Comparison of ENCODE assay signal across 7 cellular contexts in the genomic region with DNA sequence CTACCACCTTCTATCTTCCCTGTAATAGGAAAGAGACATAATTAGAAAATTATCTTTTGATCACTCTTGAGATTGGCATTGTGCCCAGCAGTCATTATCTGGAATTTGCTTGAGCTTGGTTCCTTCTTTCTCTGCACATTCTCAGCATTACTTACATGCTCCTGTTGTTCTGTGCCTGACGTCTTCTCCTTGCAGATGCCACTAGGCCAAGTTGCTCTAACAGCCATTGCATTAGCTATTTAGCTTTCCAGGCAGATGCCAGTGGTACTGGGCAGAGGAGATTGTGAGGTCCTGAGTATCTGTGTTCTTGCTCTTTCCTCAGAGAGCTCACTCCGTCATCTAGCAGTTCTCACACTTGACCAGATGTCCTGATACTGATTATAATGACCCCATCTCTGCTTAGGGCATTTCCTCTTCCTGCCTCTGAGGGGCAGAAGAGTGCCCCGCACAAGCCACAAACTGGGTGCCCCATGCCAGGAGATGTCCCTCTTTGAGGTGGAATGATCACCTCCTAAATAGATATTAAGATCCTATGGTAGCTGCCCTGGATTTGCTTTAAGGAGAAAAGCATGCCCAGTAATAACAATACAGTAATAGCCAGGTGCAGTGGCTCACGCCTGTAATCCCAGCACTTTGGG. TPM values are rescaled to one million over a fixed set of nuclear protein-coding genes. Genes with fewer than 3 reads are reported as not detected.
A peak's percentile ranks its signal among the peaks of the same experiment; 100 is the strongest.
DNase-seq lines count a peak whose midpoint lies in the region; ATAC-seq and TF ChIP-seq lines count a peak whose summit lies in the region.
"Had no signal": no experiment of that assay in that cellular context is flagged by ENCODE, and none has a peak within 500 bp of the region (broad histone marks: within the 10 kb centered on the region; RNA-seq: fewer than 3 reads in every experiment).

No MANE protein-coding gene starts in this region.

- RAD21 ChIA-PET in HCT116 (lab: Charles Lee; ENCODE audit: low non-redundant PET in 1 of 2, low total read pairs in 2 of 2, uncharacterized antibody in 2 of 2, unreplicated experiment in 2 of 2), result no interaction called here

- H3K27me3 Mint-ChIP-seq in T-helper 2 cell treated with Interferon-gamma antibody and Interleukin-4, amounts not matched to agents 5 μg/mL and 100 μg/mL, for 36 hours (ENCODE audit: low read depth), result no peaks in the 10 kb centered on the region

- no peaks in the 10 kb centered on the region for H4K20me1 ChIP-seq in HCT116 (ENCODE audit: insufficient read depth)

- no peak overlapping the region for H3K27ac ChIP-seq in HCT116 (ENCODE audit: low read depth, low read length)
- no peak overlapping the region for H3K27ac ChIP-seq in trophoblast cell (ENCODE audit: low read depth, low read length)

- peak; percentile 31 to 61 (median 58); a peak in 4 of 6 replicates for TF ChIP-seq CTCF in HCT116 (IDR thresholded peaks at IDR 0.05 in 2 of 3, conservative IDR thresholded peaks at IDR 0.05 in 1 of 3; ENCODE audit: borderline replicate concordance in 1 of 3, insufficient read depth in 1 of 3, low read depth in 2 of 3, low read length in 2 of 3)

- DNase-seq in HCT116 (ENCODE audit: low read depth, low spot score) (no peak), mesenteric fat pad (ENCODE audit: low spot score) (peak; percentile 37), trophoblast cell (no peak), kidney glomerular epithelial cell (lab: John Stamatoyannopoulos, UW) (no peak)
- no peak for DNase-seq in T-helper 2 cell treated with Interferon-gamma antibody and Interleukin-4, amounts not matched to agents 5 μg/mL and 100 μg/mL, for 36 hours (ENCODE audit: low spot score)

- no peak overlapping the region for H3K23ac ChIP-seq in trophoblast cell (ENCODE audit: low read length)

- POLR2A ChIA-PET in HCT116 (lab: Charles Lee), result no interaction called here

- H4K91ac ChIP-seq in trophoblast cell (ENCODE audit: low read depth, low read length), result no peak overlapping the region

- H3K36me3 ChIP-seq in HCT116 (ENCODE audit: control insufficient read depth in 1 of 2, insufficient read depth in 2 of 2, low read length in 2 of 2) (peaks cover 10 to 22% of the 10 kb centered on the region in 2 experiments; a peak in 3 of 4 replicates), trophoblast cell (ENCODE audit: control insufficient read depth in 1 of 2, insufficient read depth in 2 of 2, low read length in 2 of 2) (peaks cover 54 to 72% of the 10 kb centered on the region in 2 experiments)

- peak overlapping the region; percentile 55 for H3K27ac Mint-ChIP-seq in T-helper 2 cell treated with Interferon-gamma antibody and Interleukin-4, amounts not matched to agents 5 μg/mL and 100 μg/mL, for 36 hours

- TF ChIP-seq RAD21 in HCT116 (IDR thresholded peaks at IDR 0.05; ENCODE audit: low read depth), result peak; percentile 53; the same call in 1 of the 2 replicates

- no peak overlapping the region for H3K18ac ChIP-seq in trophoblast cell (ENCODE audit: low read length)

- no peak overlapping the region for H2AK5ac ChIP-seq in trophoblast cell (ENCODE audit: low read length)

- H3K9me3 ChIP-seq in HCT116 (ENCODE audit: control insufficient read depth in 1 of 2, insufficient read depth in 1 of 2, low read depth in 1 of 2, low read length in 2 of 2) (no peaks in the 10 kb centered on the region), trophoblast cell (ENCODE audit: insufficient read depth, low read depth, low read length) (no peaks in the 10 kb centered on the region)

- peaks cover 50% of the 10 kb centered on the region for H3K36me3 Mint-ChIP-seq in T-helper 2 cell treated with Interferon-gamma antibody and Interleukin-4, amounts not matched to agents 5 μg/mL and 100 μg/mL, for 36 hours (ENCODE audit: low read depth)

- peaks cover 1% of the 10 kb centered on the region for H3K79me1 ChIP-seq in trophoblast cell (ENCODE audit: low read length)

- H2BK5ac ChIP-seq in trophoblast cell (ENCODE audit: low read depth, low read length, poor library complexity), result no peak overlapping the region

- no peaks in the 10 kb centered on the region for H3K79me2 ChIP-seq in HCT116 (ENCODE audit: insufficient read depth, low read length)
- H3K79me2 ChIP-seq in trophoblast cell (ENCODE audit: control insufficient read depth, insufficient read depth, low read length, poor library complexity), result no peaks in the 10 kb centered on the region

- H3K4me1 Mint-ChIP-seq in T-helper 2 cell treated with Interferon-gamma antibody and Interleukin-4, amounts not matched to agents 5 μg/mL and 100 μg/mL, for 36 hours (ENCODE audit: low read depth), result peaks cover 36% of the 10 kb centered on the region

- no CpG with 5 or more reads among the region's 4 CpGs for WGBS in trophoblast cell (ENCODE audit: extremely low coverage, insufficient coverage, insufficient read length)

- no peak overlapping the region for H2BK120ac ChIP-seq in trophoblast cell (ENCODE audit: insufficient read depth, low read length, poor library complexity)

- CTCF ChIA-PET in HCT116 (lab: Charles Lee), result interaction anchor here (1.4 kb wide), 1 partner anchor 483 kb away, joined by 4 read pairs; no protein-coding TSS in a partner anchor

- H4K12ac ChIP-seq in trophoblast cell (ENCODE audit: low read depth, low read length), result no peak overlapping the region

- ATAC-seq in HCT116, result peak; percentile 89
- ATAC-seq in HG03460 (IDR thresholded peaks at IDR 0.05; ENCODE audit: unreplicated experiment), result no peak

- H3K9me2 ChIP-seq in HCT116 (ENCODE audit: insufficient read depth), result no peaks in the 10 kb centered on the region

- no peak overlapping the region for H3K9ac ChIP-seq in HCT116 (ENCODE audit: low read length)
- no peak overlapping the region for H3K9ac ChIP-seq in trophoblast cell (ENCODE audit: low read length)

- BruUV-seq in HCT116 (replicated peaks; lab: Mats Ljungman, UMichigan), result no TSS peak

- H3K4me3 ChIP-seq in HCT116 (replicated peaks in 1 of 2; ENCODE audit: low read depth in 1 of 2, low read length in 2 of 2) (no peak overlapping the region), trophoblast cell (ENCODE audit: low read depth, low read length) (no peak overlapping the region)

- no peak overlapping the region for H4K8ac ChIP-seq in trophoblast cell (ENCODE audit: low read depth, low read length)

- no peak overlapping the region for H3K14ac ChIP-seq in trophoblast cell (ENCODE audit: low read length)

- H3K4me2 ChIP-seq in HCT116 (ENCODE audit: low read length) (no peak overlapping the region), trophoblast cell (ENCODE audit: low read length) (no peak overlapping the region)

- no peak overlapping the region for H2BK12ac ChIP-seq in trophoblast cell (ENCODE audit: low read length)

- H3K4me1 ChIP-seq in HCT116 (ENCODE audit: control insufficient read depth in 1 of 2, insufficient read depth in 2 of 2, low read length in 2 of 2) (no peaks in the 10 kb centered on the region), trophoblast cell (ENCODE audit: control insufficient read depth in 1 of 2, insufficient read depth in 2 of 2, low read length in 2 of 2) (peaks cover 7 to 11% of the 10 kb centered on the region in 2 experiments)

- no peak overlapping the region for H3K4ac ChIP-seq in trophoblast cell (ENCODE audit: low read depth, low read length)

- intact Hi-C loops in HCT116 (cut with micrococcal nuclease), result loop anchor here (5.0 kb wide), 1 partner anchor 133 kb away; no protein-coding TSS in a partner anchor

- no peaks in the 10 kb centered on the region for H3K27me3 ChIP-seq in HCT116 (ENCODE audit: insufficient read depth, low read length)
- no peaks in the 10 kb centered on the region for H3K27me3 ChIP-seq in trophoblast cell (ENCODE audit: insufficient read depth, low read length)

- no peaks in the 10 kb centered on the region for H3K9me3 Mint-ChIP-seq in T-helper 2 cell treated with Interferon-gamma antibody and Interleukin-4, amounts not matched to agents 5 μg/mL and 100 μg/mL, for 36 hours

- TF ChIP-seq POLR2A in HCT116 (IDR thresholded peaks at IDR 0.05; ENCODE audit: borderline replicate concordance, extremely low read depth, insufficient read depth, insufficient read length), result no peak

- peak overlapping the region; percentile 40 for H3K4me3 Mint-ChIP-seq in T-helper 2 cell treated with Interferon-gamma antibody and Interleukin-4, amounts not matched to agents 5 μg/mL and 100 μg/mL, for 36 hours

- H2AFZ ChIP-seq in HCT116 (ENCODE audit: low read depth, low read length, poor library complexity, severe bottlenecking) (no peak overlapping the region), trophoblast cell (ENCODE audit: insufficient read depth, low read length, poor library complexity) (no peak overlapping the region)

TF ChIP-seq in HCT116, 20 proteins besides CTCF, POLR2A, EP300 and RAD21 (continues in another document):
- TF ChIP-seq ATF3 (IDR thresholded peaks at IDR 0.05) (no peak), SRF (IDR thresholded peaks at IDR 0.05; ENCODE audit: low read depth) (no peak), CEBPB (IDR thresholded peaks at IDR 0.05; ENCODE audit: low read depth) (no peak), EGR1 (IDR thresholded peaks at IDR 0.05; ENCODE audit: low read depth) (no peak), CBX3 (IDR thresholded peaks at IDR 0.05; ENCODE audit: low read depth) (no peak), JUND (IDR thresholded peaks at IDR 0.05) (no peak), EZH2 (IDR thresholded peaks at IDR 0.05) (no peak), ZNF274 (IDR thresholded peaks at IDR 0.05; ENCODE audit: low read depth, low read length) (no peak), YY1 (IDR thresholded peaks at IDR 0.05; ENCODE audit: extremely low read depth, insufficient replicate concordance, low read depth, low read length) (no peak), TCF7L2 (IDR thresholded peaks at IDR 0.05; ENCODE audit: borderline replicate concordance, extremely low read depth, insufficient read depth, insufficient read length) (no peak), ZFX (IDR thresholded peaks at IDR 0.05) (no peak), SIN3A (IDR thresholded peaks at IDR 0.05; ENCODE audit: low read depth) (no peak), FOSL1 (IDR thresholded peaks at IDR 0.05; ENCODE audit: low read depth) (no peak)

RNA-seq across cellular contexts. Expression of gene ARHGAP1, which starts 30.7 kb away (rescaled TPM):
- total RNA-seq in HCT116 (2021; ENCODE audit: unreplicated experiment), result 36.9 TPM
- polyA plus RNA-seq in HCT116 (2012), result 26.0 and 27.6 TPM in 2 replicates
- 103 TPM for total RNA-seq in mesenteric fat pad
- 78.4 and 80.5 TPM in 2 replicates for polyA plus RNA-seq in trophoblast cell (2013)

RNA-seq across cellular contexts. Expression of gene ZNF408, which starts 31.1 kb away (rescaled TPM):
- total RNA-seq in HCT116 (2021; ENCODE audit: unreplicated experiment), result 14.4 TPM
- 10.1 and 11.0 TPM in 2 replicates for polyA plus RNA-seq in HCT116 (2012)
- 5.8 TPM for total RNA-seq in mesenteric fat pad
- 9.1 and 9.3 TPM in 2 replicates for polyA plus RNA-seq in trophoblast cell (2013)

RNA-seq across cellular contexts. Expression of gene F2, which starts 49.3 kb away (rescaled TPM):
- total RNA-seq in HCT116 (2021; ENCODE audit: unreplicated experiment) (0.47 TPM), mesenteric fat pad (not detected)
- polyA plus RNA-seq in HCT116 (2012), result 0.05 and 0.12 TPM in 2 replicates
- 0.04 and 0.05 TPM in 2 replicates for polyA plus RNA-seq in trophoblast cell (2013)
- total RNA-seq: HT1080 had no signal

RNA-seq across cellular contexts. Expression of gene ATG13, which starts 52.4 kb away (rescaled TPM):
- total RNA-seq in HCT116 (2021; ENCODE audit: unreplicated experiment) (69.2 TPM), mesenteric fat pad (49.7 TPM)
- polyA plus RNA-seq in HCT116 (2012), result 40.3 and 56.0 TPM in 2 replicates
- 87.2 and 100 TPM in 2 replicates for polyA plus RNA-seq in trophoblast cell (2013)

RNA-seq across cellular contexts. Expression of gene HARBI1, which starts 52.7 kb away (rescaled TPM):
- total RNA-seq in HCT116 (2021; ENCODE audit: unreplicated experiment) (1.9 TPM), mesenteric fat pad (4.9 TPM)
- polyA plus RNA-seq in HCT116 (2012), result 1.2 and 2.0 TPM in 2 replicates
- 3.6 and 3.7 TPM in 2 replicates for polyA plus RNA-seq in trophoblast cell (2013)
